ENCODE assay signal across 1 cellular context in the genomic region with DNA sequence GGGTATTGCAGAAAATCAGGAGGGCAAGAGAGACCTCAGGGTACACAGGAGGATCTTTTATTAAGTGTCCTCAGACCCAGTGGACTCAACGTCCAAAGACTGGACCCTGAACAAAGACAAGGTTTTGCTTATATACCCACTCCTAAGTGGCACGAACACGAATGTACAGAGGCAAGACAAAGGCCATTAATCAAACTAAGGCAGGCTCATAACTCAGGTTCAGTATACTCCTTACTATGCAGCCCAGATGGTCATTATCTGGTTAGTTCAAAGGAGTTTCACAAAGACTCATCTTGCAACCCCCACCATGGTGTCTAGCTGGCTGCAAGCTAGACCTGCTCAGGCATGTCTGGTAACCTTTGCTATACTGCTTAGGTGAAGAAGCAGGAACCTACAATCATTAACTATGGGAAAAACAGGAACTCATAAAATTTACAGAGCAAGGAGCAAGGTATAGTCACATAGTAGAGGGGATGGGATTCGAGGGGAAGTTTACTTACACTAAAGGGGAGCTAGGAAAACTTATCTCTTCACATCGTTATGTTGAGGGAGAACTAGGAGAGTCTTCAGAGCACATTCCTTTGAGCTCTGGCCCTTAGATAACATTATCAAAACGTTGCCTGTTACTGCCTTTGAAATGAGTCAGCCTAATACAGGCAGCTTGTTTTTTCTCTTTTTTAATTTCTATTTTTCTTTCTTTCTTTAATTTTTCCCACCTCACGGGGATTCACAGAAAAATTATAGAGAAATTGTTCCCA.
A peak's percentile ranks its signal among the peaks of the same experiment; 100 is the strongest.
TF ChIP-seq lines count a peak whose summit lies in the region.

No MANE protein-coding gene starts in this region.

TF ChIP-seq in K562, 482 proteins besides CTCF, POLR2A, EP300 and RAD21 (continued from another document and continues in another):
- TF ChIP-seq ZEB2 (IDR thresholded peaks at IDR 0.05) (0 out of 2 replicates have a peak, but pooled peaks have one; percentile 10), JUND (IDR thresholded peaks at IDR 0.05; ENCODE audit: borderline replicate concordance, low read depth, low read length) (peak; percentile 56; the same call in 1 of the 2 replicates), JUND (tag; IDR thresholded peaks at IDR 0.05; ENCODE audit: borderline replicate concordance, low read depth, low read length) (peak; percentile 7; the same call in 2 of the 3 replicates), NFYB (IDR thresholded peaks at IDR 0.05; ENCODE audit: extremely low read depth, insufficient read length) (no peak), NFE2 (IDR thresholded peaks at IDR 0.05; ENCODE audit: low read depth) (peak; percentile 59; the same call in 1 of the 2 replicates), HLTF (IDR thresholded peaks at IDR 0.05) (peak; percentile 89), CBX5 (IDR thresholded peaks at IDR 0.05; ENCODE audit: borderline replicate concordance, low read depth) (peak; percentile 93; the same call in 1 of the 2 replicates), DACH1 (IDR thresholded peaks at IDR 0.05; ENCODE audit: partially characterized antibody) (peak; percentile 63), SMARCE1 (IDR thresholded peaks at IDR 0.05) (peak; percentile 84), MIER1 (IDR thresholded peaks at IDR 0.05; ENCODE audit: low read depth) (no peak), ZNF384 (IDR thresholded peaks at IDR 0.05; ENCODE audit: low read depth, low read length) (no peak), SPI1 (IDR thresholded peaks at IDR 0.05; ENCODE audit: borderline replicate concordance, low read depth, low read length) (peak; percentile 44; the same call in 1 of the 2 replicates), CCNT2 (IDR thresholded peaks at IDR 0.05; ENCODE audit: borderline replicate concordance, extremely low read depth, insufficient read length, low read depth, low read length) (no peak), ZNF316 (IDR thresholded peaks at IDR 0.05) (peak; percentile 25; the same call in 1 of the 2 replicates), ZNF584 (CRISPR knock-in tag; IDR thresholded peaks at IDR 0.05; ENCODE audit: low read depth) (0 out of 2 replicates have a peak, but pooled peaks have one; percentile 36), ZBTB17 (CRISPR knock-in tag; IDR thresholded peaks at IDR 0.05) (no peak), KLF16 (IDR thresholded peaks at IDR 0.05) (peak; percentile 33; the same call in 1 of the 2 replicates), CC2D1A (IDR thresholded peaks at IDR 0.05) (peak; percentile 28; the same call in 1 of the 2 replicates), MTA2 (IDR thresholded peaks at IDR 0.05; ENCODE audit: low read depth) (peak; percentile 61), ZC3H8 (IDR thresholded peaks at IDR 0.05) (no peak), TEAD2 (tag; IDR thresholded peaks at IDR 0.05) (no peak), CBFA2T3 (IDR thresholded peaks at IDR 0.05) (peak; percentile 89), E2F3 (CRISPR knock-in tag; IDR thresholded peaks at IDR 0.05) (no peak), CBX3 (IDR thresholded peaks at IDR 0.05; ENCODE audit: borderline replicate concordance in 1 of 2, low read length in 2 of 2) (peak in 1 of 2 experiments; percentile 98; a peak in 2 of 3 replicates), HDAC3 (IDR thresholded peaks at IDR 0.05; ENCODE audit: borderline replicate concordance, partially characterized antibody) (peak; percentile 21), CBFA2T2 (conservative IDR thresholded peaks at IDR 0.05) (peak; percentile 82), LARP7 (IDR thresholded peaks at IDR 0.05) (no peak), DPF2 (IDR thresholded peaks at IDR 0.05) (peak; percentile 90), NFIC (IDR thresholded peaks at IDR 0.05) (peak; percentile 42; the same call in 1 of the 2 replicates), PURB (CRISPR knock-in tag; IDR thresholded peaks at IDR 0.05; ENCODE audit: low read depth) (no peak), SMAD3 (CRISPR knock-in tag; conservative IDR thresholded peaks at IDR 0.05) (no peak), PCBP1 (IDR thresholded peaks at IDR 0.05; ENCODE audit: low read depth, low read length, poor library complexity, severe bottlenecking) (no peak), RNF2 (IDR thresholded peaks at IDR 0.05) (0 out of 2 replicates have a peak, but pooled peaks have one; percentile 20)
- TF ChIP-seq, protein P1, sequence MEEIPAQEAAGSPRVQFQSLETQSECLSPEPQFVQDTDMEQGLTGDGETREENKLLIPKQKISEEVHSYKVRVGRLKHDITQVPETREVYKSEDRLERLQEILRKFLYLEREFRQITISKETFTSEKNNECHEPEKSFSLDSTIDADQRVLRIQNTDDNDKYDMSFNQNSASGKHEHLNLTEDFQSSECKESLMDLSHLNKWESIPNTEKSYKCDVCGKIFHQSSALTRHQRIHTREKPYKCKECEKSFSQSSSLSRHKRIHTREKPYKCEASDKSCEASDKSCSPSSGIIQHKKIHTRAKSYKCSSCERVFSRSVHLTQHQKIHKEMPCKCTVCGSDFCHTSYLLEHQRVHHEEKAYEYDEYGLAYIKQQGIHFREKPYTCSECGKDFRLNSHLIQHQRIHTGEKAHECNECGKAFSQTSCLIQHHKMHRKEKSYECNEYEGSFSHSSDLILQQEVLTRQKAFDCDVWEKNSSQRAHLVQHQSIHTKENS (CRISPR knock-in tag; IDR thresholded peaks at IDR 0.05), result no peak
- TF ChIP-seq, protein P2, sequence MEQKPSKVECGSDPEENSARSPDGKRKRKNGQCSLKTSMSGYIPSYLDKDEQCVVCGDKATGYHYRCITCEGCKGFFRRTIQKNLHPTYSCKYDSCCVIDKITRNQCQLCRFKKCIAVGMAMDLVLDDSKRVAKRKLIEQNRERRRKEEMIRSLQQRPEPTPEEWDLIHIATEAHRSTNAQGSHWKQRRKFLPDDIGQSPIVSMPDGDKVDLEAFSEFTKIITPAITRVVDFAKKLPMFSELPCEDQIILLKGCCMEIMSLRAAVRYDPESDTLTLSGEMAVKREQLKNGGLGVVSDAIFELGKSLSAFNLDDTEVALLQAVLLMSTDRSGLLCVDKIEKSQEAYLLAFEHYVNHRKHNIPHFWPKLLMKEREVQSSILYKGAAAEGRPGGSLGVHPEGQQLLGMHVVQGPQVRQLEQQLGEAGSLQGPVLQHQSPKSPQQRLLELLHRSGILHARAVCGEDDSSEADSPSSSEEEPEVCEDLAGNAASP (IDR thresholded peaks at IDR 0.05), result no peak
- TF ChIP-seq, protein P3, sequence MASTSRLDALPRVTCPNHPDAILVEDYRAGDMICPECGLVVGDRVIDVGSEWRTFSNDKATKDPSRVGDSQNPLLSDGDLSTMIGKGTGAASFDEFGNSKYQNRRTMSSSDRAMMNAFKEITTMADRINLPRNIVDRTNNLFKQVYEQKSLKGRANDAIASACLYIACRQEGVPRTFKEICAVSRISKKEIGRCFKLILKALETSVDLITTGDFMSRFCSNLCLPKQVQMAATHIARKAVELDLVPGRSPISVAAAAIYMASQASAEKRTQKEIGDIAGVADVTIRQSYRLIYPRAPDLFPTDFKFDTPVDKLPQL (IDR thresholded peaks at IDR 0.05; ENCODE audit: extremely low read depth, insufficient read length), result no peak
- TF ChIP-seq, protein P4, sequence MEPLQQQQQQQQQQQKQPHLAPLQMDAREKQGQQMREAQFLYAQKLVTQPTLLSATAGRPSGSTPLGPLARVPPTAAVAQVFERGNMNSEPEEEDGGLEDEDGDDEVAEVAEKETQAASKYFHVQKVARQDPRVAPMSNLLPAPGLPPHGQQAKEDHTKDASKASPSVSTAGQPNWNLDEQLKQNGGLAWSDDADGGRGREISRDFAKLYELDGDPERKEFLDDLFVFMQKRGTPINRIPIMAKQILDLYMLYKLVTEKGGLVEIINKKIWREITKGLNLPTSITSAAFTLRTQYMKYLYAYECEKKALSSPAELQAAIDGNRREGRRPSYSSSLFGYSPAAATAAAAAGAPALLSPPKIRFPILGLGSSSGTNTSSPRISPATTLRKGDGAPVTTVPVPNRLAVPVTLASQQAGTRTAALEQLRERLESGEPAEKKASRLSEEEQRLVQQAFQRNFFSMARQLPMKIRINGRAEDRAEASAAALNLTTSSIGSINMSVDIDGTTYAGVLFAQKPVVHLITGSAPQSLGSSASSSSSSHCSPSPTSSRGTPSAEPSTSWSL (CRISPR knock-in tag; IDR thresholded peaks at IDR 0.05; ENCODE audit: borderline replicate concordance), result no peak
- TF ChIP-seq, protein P5, sequence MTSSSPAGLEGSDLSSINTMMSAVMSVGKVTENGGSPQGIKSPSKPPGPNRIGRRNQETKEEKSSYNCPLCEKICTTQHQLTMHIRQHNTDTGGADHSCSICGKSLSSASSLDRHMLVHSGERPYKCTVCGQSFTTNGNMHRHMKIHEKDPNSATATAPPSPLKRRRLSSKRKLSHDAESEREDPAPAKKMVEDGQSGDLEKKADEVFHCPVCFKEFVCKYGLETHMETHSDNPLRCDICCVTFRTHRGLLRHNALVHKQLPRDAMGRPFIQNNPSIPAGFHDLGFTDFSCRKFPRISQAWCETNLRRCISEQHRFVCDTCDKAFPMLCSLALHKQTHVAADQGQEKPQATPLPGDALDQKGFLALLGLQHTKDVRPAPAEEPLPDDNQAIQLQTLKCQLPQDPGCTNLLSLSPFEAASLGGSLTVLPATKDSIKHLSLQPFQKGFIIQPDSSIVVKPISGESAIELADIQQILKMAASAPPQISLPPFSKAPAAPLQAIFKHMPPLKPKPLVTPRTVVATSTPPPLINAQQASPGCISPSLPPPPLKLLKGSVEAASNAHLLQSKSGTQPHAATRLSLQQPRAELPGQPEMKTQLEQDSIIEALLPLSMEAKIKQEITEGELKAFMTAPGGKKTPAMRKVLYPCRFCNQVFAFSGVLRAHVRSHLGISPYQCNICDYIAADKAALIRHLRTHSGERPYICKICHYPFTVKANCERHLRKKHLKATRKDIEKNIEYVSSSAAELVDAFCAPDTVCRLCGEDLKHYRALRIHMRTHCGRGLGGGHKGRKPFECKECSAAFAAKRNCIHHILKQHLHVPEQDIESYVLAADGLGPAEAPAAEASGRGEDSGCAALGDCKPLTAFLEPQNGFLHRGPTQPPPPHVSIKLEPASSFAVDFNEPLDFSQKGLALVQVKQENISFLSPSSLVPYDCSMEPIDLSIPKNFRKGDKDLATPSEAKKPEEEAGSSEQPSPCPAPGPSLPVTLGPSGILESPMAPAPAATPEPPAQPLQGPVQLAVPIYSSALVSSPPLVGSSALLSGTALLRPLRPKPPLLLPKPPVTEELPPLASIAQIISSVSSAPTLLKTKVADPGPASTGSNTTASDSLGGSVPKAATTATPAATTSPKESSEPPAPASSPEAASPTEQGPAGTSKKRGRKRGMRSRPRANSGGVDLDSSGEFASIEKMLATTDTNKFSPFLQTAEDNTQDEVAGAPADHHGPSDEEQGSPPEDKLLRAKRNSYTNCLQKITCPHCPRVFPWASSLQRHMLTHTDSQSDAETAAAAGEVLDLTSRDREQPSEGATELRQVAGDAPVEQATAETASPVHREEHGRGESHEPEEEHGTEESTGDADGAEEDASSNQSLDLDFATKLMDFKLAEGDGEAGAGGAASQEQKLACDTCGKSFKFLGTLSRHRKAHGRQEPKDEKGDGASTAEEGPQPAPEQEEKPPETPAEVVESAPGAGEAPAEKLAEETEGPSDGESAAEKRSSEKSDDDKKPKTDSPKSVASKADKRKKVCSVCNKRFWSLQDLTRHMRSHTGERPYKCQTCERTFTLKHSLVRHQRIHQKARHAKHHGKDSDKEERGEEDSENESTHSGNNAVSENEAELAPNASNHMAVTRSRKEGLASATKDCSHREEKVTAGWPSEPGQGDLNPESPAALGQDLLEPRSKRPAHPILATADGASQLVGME (CRISPR knock-in tag; IDR thresholded peaks at IDR 0.05), result no peak
- TF ChIP-seq, protein P6, sequence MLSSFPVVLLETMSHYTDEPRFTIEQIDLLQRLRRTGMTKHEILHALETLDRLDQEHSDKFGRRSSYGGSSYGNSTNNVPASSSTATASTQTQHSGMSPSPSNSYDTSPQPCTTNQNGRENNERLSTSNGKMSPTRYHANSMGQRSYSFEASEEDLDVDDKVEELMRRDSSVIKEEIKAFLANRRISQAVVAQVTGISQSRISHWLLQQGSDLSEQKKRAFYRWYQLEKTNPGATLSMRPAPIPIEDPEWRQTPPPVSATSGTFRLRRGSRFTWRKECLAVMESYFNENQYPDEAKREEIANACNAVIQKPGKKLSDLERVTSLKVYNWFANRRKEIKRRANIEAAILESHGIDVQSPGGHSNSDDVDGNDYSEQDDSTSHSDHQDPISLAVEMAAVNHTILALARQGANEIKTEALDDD (IDR thresholded peaks at IDR 0.05), result peak; percentile 97
- TF ChIP-seq, protein P7, sequence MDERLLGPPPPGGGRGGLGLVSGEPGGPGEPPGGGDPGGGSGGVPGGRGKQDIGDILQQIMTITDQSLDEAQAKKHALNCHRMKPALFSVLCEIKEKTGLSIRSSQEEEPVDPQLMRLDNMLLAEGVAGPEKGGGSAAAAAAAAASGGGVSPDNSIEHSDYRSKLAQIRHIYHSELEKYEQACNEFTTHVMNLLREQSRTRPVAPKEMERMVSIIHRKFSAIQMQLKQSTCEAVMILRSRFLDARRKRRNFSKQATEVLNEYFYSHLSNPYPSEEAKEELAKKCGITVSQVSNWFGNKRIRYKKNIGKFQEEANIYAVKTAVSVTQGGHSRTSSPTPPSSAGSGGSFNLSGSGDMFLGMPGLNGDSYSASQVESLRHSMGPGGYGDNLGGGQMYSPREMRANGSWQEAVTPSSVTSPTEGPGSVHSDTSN (CRISPR knock-in tag; IDR thresholded peaks at IDR 0.05; ENCODE audit: low read depth), result no peak
- TF ChIP-seq, protein P7 (tag; conservative IDR thresholded peaks at IDR 0.05; ENCODE audit: low read depth), result peak; percentile 52; the same call in 1 of the 2 replicates
- TF ChIP-seq, protein P8, sequence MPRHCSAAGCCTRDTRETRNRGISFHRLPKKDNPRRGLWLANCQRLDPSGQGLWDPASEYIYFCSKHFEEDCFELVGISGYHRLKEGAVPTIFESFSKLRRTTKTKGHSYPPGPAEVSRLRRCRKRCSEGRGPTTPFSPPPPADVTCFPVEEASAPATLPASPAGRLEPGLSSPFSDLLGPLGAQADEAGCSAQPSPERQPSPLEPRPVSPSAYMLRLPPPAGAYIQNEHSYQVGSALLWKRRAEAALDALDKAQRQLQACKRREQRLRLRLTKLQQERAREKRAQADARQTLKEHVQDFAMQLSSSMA (CRISPR knock-in tag; IDR thresholded peaks at IDR 0.05), result no peak
